ENCODE assay signal across 18 cellular contexts in genomic region chr6:1406306-1407058, GRCh38. TPM values are rescaled to one million over a fixed set of nuclear protein-coding genes. Genes with fewer than 3 reads are reported as not detected.
DNase-seq lines count a peak whose midpoint lies in the region; ATAC-seq, FAIRE-seq and TF ChIP-seq lines count a peak whose summit lies in the region.
"Had no signal": no experiment of that assay in that cellular context is flagged by ENCODE, and none has a peak within 500 bp of the region (broad histone marks: within the 10 kb centered on the region; RNA-seq: fewer than 3 reads in every experiment).

No MANE protein-coding gene starts in this region.

- CTCF ChIA-PET in HepG2 (lab: Yijun Ruan, JAX; ENCODE audit: low intra/inter-chr PET ratio, low total read pairs) (no interaction called here), GM10248 (lab: Yijun Ruan, JAX) (interaction anchor here (1.2 to 1.8 kb wide), 3 partner anchors 9 to 19 kb away, joined by 3 to 5 read pairs (median 5); no protein-coding TSS in a partner anchor)

- DNase-seq in right lobe of liver (peak in 2 of 3 donors; percentile 21 to 39), HepG2 (ENCODE audit: low spot score) (no peak), Peyer's patch (peak in 1 of 3 donors; percentile 45), fibroblast of peridontal ligament (ENCODE audit: extremely low read depth) (peak; percentile 97), GM10248 (ENCODE audit: extremely low spot score) (no peak), SW480 (ENCODE audit: low spot score) (no peak)
- no peak for DNase-seq in stimulated activated CD4-positive, alpha-beta T cell treated with anti-CD3 and anti-CD28 coated beads, Interleukin-4, amount 100 ng/mL, for 24 hours
- DNase-seq: ACHN; activated CD4-positive, alpha-beta T cell treated with anti-CD3 and anti-CD28 coated beads, Interleukin-2, amount 50 U/mL, for 1 hour; DMS 273 treated with DMSO at 0.1 percent for 48 hours; effector CD8-positive, alpha-beta T cell; NCI-H2081; NCI-H774; SHP77 treated with DMSO at 0.1 percent for 48 hours; stimulated activated naive CD8-positive, alpha-beta T cell treated with anti-CD3 and anti-CD28 coated beads, Interleukin-15, Interleukin-2, amounts not matched to agents 100 U/mL and 50 U/mL, for 24 hours; T1000 had no signal

- no peak for ATAC-seq in right lobe of liver
- no peak for ATAC-seq in HepG2
- ATAC-seq in GM18907 (IDR thresholded peaks at IDR 0.05; ENCODE audit: unreplicated experiment), result no peak
- ATAC-seq: stimulated activated naive CD8-positive, alpha-beta T cell treated with anti-CD3 and anti-CD28 coated beads, Interleukin-15, Interleukin-2, amounts not matched to agents 100 U/mL and 50 U/mL, for 24 hours had no signal

- TF ChIP-seq CTCF in right lobe of liver (IDR thresholded peaks at IDR 0.05) (no peak), HepG2 (CRISPR knock-in tag; IDR thresholded peaks at IDR 0.05) (no peak), Peyer's patch (IDR thresholded peaks at IDR 0.05) (no peak), GM10248 (IDR thresholded peaks at IDR 0.05; ENCODE audit: control extremely low read depth, extremely low read depth, low read depth, missing control alignments) (no peak)

- no peaks in the 10 kb centered on the region for H3K79me2 ChIP-seq in HepG2 (ENCODE audit: insufficient read depth, low read length)

- no peak overlapping the region for H3K4me2 ChIP-seq in HepG2 (ENCODE audit: low read depth, low read length)

- in situ Hi-C loops in HepG2 (cut with HindIII; ENCODE audit: extremely low pct_ligation_motif_present, low pct_unique_long_range_greater_than_20kb), result no loop called here

- no peaks in the 10 kb centered on the region for H3K4me1 ChIP-seq in right lobe of liver
- H3K4me1 ChIP-seq in HepG2 (ENCODE audit: insufficient read depth, low read length), result no peaks in the 10 kb centered on the region
- no peaks in the 10 kb centered on the region for H3K4me1 ChIP-seq in Peyer's patch

- H3K36me3 ChIP-seq in right lobe of liver, result no peaks in the 10 kb centered on the region
- no peaks in the 10 kb centered on the region for H3K36me3 ChIP-seq in HepG2 (replicated peaks in 1 of 2; ENCODE audit: control insufficient read depth in 1 of 2, insufficient read depth in 2 of 2, low read length in 2 of 2)
- H3K36me3 ChIP-seq in Peyer's patch, result no peaks in the 10 kb centered on the region

- H3K9ac ChIP-seq in HepG2 (ENCODE audit: insufficient read depth, low read depth, low read length), result no peak overlapping the region

- TF ChIP-seq POLR2A in right lobe of liver (IDR thresholded peaks at IDR 0.05), result no peak
- no peak for TF ChIP-seq POLR2A in HepG2 (IDR thresholded peaks at IDR 0.05; ENCODE audit: insufficient read depth in 1 of 2, low read depth in 2 of 2, low read length in 2 of 2)
- TF ChIP-seq POLR2A in Peyer's patch (IDR thresholded peaks at IDR 0.05), result no peak

- 77% methylated on average over 5 of the region's 13 CpGs for WGBS in right lobe of liver (ENCODE audit: insufficient coverage, low coverage, low lambda C conversion rate, missing lambda C conversion rate)
- 15% methylated on average over 13 of the region's 13 CpGs for WGBS in HepG2 (ENCODE audit: low lambda C conversion rate)

- intact Hi-C loops in right lobe of liver (cut with DNase I) (no loop called here), HepG2 (cut with micrococcal nuclease; ENCODE audit: unreplicated experiment) (no loop called here)

- no peak overlapping the region for H2AFZ ChIP-seq in HepG2 (ENCODE audit: low read length)

- H3K9me3 ChIP-seq in right lobe of liver, result no peaks in the 10 kb centered on the region
- H3K9me3 ChIP-seq in HepG2 (ENCODE audit: low read length), result no peaks in the 10 kb centered on the region
- no peaks in the 10 kb centered on the region for H3K9me3 ChIP-seq in Peyer's patch

- FAIRE-seq in HepG2 (lab: Jason Lieb, UNC), result no peak

- H3K27me3 ChIP-seq in right lobe of liver, result no peaks in the 10 kb centered on the region
- H3K27me3 ChIP-seq in HepG2 (ENCODE audit: control insufficient read depth in 1 of 2, insufficient read depth in 2 of 2, low read length in 2 of 2), result peaks cover 11 to 90% of the 10 kb centered on the region in 2 experiments; a peak in 4 of 5 replicates
- H3K27me3 ChIP-seq in Peyer's patch, result no peaks in the 10 kb centered on the region

- no peak overlapping the region for H3K27ac ChIP-seq in right lobe of liver
- H3K27ac ChIP-seq in HepG2 (ENCODE audit: extremely low read length, insufficient read depth, low read length), result no peak overlapping the region
- peak overlapping the region in 3 of 4 donors; percentile 31 to 57 (median 49) for H3K27ac ChIP-seq in Peyer's patch

- POLR2A ChIA-PET in HepG2 (lab: Yijun Ruan, JAX) (no interaction called here), GM10248 (lab: Yijun Ruan, JAX) (no interaction called here)

- no peaks in the 10 kb centered on the region for H4K20me1 ChIP-seq in HepG2 (ENCODE audit: insufficient read depth, low read length)

- TF ChIP-seq RAD21 in HepG2 (CRISPR knock-in tag; IDR thresholded peaks at IDR 0.05), result no peak

- BruUV-seq in HepG2 (replicated peaks; lab: Mats Ljungman, UMichigan), result no TSS peak

- no peak for TF ChIP-seq EP300 in HepG2 (IDR thresholded peaks at IDR 0.05; ENCODE audit: low read depth in 2 of 2, low read length in 2 of 2)
- no peak for TF ChIP-seq EP300 in HepG2 (CRISPR knock-in tag; IDR thresholded peaks at IDR 0.05; ENCODE audit: borderline replicate concordance)

- H3K4me3 ChIP-seq in right lobe of liver (no peak overlapping the region), HepG2 (replicated peaks in 1 of 3; ENCODE audit: insufficient read depth in 1 of 3, low read depth in 2 of 3, low read length in 3 of 3) (no peak overlapping the region), Peyer's patch (no peak overlapping the region)

TF ChIP-seq in HepG2, 621 proteins besides CTCF, POLR2A, EP300 and RAD21:
- TF ChIP-seq HDAC1 (CRISPR knock-in tag; IDR thresholded peaks at IDR 0.05) (no peak), RBM22 (optimal IDR thresholded peaks at IDR 0.05; ENCODE audit: low read length) (no peak), RFXAP (CRISPR knock-in tag; IDR thresholded peaks at IDR 0.05; ENCODE audit: borderline replicate concordance) (no peak), TSC22D2 (CRISPR knock-in tag; IDR thresholded peaks at IDR 0.05; ENCODE audit: borderline replicate concordance) (no peak), ZNF468 (CRISPR knock-in tag; IDR thresholded peaks at IDR 0.05) (no peak), PHB2 (IDR thresholded peaks at IDR 0.05; ENCODE audit: partially characterized antibody) (no peak), ZNF883 (CRISPR knock-in tag; IDR thresholded peaks at IDR 0.05; ENCODE audit: not compliant biosample characterization) (no peak), HHEX (CRISPR knock-in tag; IDR thresholded peaks at IDR 0.05) (no peak), ZNF224 (CRISPR knock-in tag; IDR thresholded peaks at IDR 0.05) (no peak), MIER3 (CRISPR knock-in tag; IDR thresholded peaks at IDR 0.05; ENCODE audit: borderline replicate concordance) (no peak), ZMAT3 (CRISPR knock-in tag; conservative IDR thresholded peaks at IDR 0.05) (no peak)

RNA-seq across cellular contexts. Expression of gene FOXF2, which starts 17.1 kb away (rescaled TPM):
- under 1 TPM in 2 of 6 experiments, not detected in 4; 0.11 to 0.19 TPM for total RNA-seq in right lobe of liver
- total RNA-seq in HepG2 (2016; rRNA removed; fragmentation: Illumina TruSeq; extraction: Trizol), result not detected in 2 replicates
- not detected in 2 replicates for total RNA-seq in HepG2 (2016; cell fraction: cytosol; rRNA removed; fragmentation: Illumina TruSeq; extraction: Trizol; ENCODE audit: low read depth)
- total RNA-seq in HepG2 (2016; cell fraction: insoluble cytoplasmic fraction; rRNA removed; fragmentation: Illumina TruSeq; extraction: Trizol), result not detected in 2 replicates
- total RNA-seq in HepG2 (2016; cell fraction: membrane; rRNA removed; fragmentation: Illumina TruSeq; extraction: Trizol), result not detected in 2 replicates
- not detected in 2 replicates for total RNA-seq in HepG2 (2016; cell fraction: nucleus; rRNA removed; fragmentation: Illumina TruSeq; extraction: Trizol)
- not detected in 2 replicates for polyA plus RNA-seq in HepG2 (2011; rRNA removed)
- 0.03 TPM in 2 replicates for polyA plus RNA-seq in HepG2 (2011; cell fraction: cytosol; rRNA removed)
- polyA plus RNA-seq in HepG2 (2011; cell fraction: nucleus; rRNA removed), result not detected in 2 replicates
- polyA plus RNA-seq in HepG2 (2012), result not detected in 2 replicates
- not detected in 2 replicates for polyA plus RNA-seq in HepG2 (2016; cell fraction: cytosol; fragmentation: Illumina TruSeq; extraction: Trizol; ENCODE audit: low read depth)
- polyA plus RNA-seq in HepG2 (2016; cell fraction: insoluble cytoplasmic fraction; fragmentation: Illumina TruSeq; extraction: Trizol; ENCODE audit: low read depth), result not detected in 2 replicates
- polyA plus RNA-seq in HepG2 (2016; cell fraction: membrane; fragmentation: Illumina TruSeq; extraction: Trizol; ENCODE audit: low read depth), result not detected in 2 replicates
- not detected in 2 replicates for polyA plus RNA-seq in HepG2 (2016; cell fraction: nucleus; fragmentation: Illumina TruSeq; extraction: Trizol; ENCODE audit: insufficient read depth, low read depth)
- polyA minus RNA-seq in HepG2 (2011; rRNA and poly(A)+ RNA removed; ENCODE audit: low replicate concordance), result 33.4 TPM in 1 of 2 replicates, not detected in the other
- 0.26 and 0.30 TPM in 2 replicates for polyA minus RNA-seq in HepG2 (2011; cell fraction: cytosol; rRNA and poly(A)+ RNA removed)
- polyA minus RNA-seq in HepG2 (2011; cell fraction: nucleus; rRNA and poly(A)+ RNA removed), result 0.13 TPM in 1 of 2 replicates, not detected in the other
- 10 to 100 TPM in 1 of 4 donors, 1 to 10 TPM in 3; 4.0 to 14.0 (median 8.0) TPM for total RNA-seq in Peyer's patch
- total RNA-seq: activated T-helper 1 cell treated with anti-CD3 and anti-CD28 coated beads, Interleukin-12 subunit alpha, Interleukin-12 subunit beta, Interleukin-2, Interleukin-4 antibody, amounts not matched to agents 30 ng/mL and 10 ng/mL and 1 ng/mL, durations not matched to agents 14 hours and 24 hours and 36 hours had no signal

Comparison
In these comparisons a context has a peak if more than half of its experiments do, and no peak if none do; other contexts are left out.
1. DNase-seq: peak in right lobe of liver (2 of 3) and fibroblast of peridontal ligament (single experiment); none in HepG2 (single experiment), GM10248 (single experiment), stimulated activated CD4-positive, alpha-beta T cell treated with anti-CD3 and anti-CD28 coated beads, Interleukin-4, amount 100 ng/mL, for 24 hours (single experiment) and SW480 (single experiment).
2. H3K27ac ChIP-seq: peak in Peyer's patch (3 of 4); none in right lobe of liver (0 of 3) and HepG2 (single experiment).